ENCODE assay signal across 1 cellular context in the genomic region with DNA sequence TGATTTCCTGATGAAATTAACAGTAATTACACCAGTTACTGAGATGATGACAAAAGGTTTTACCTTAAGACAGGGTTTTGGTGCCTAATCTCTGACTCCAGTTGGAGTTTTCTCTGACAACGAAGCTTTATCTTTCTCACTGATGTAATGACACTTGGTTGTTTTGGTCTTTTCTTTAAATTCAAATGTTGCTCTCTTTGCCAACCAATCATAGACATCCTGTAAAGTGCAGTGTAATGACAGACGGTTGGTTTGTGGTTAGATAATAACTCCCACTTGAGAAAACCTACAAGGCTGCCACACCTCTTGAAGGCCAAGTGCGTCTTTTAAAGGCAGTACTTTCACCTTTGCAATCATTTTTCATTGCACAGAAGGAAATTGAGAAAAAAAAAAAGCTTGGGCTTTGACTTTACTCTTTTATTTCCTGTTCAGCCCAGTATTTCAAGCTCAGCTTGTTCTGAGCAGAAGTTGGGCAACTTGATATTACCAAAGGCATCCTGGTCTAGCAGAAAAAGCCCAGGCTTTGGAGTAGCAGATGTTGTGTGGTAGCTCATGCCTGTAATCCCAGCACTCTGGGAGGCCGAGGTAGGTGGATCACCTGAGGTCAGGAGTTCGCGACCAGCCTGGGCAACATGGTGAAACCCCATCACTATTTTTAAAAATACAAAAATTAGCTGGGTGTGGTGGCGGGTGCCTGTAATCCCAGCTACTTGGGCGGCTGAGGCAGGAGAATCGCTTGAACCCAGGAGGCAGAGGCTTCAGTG.
A peak's percentile ranks its signal among the peaks of the same experiment; 100 is the strongest.
TF ChIP-seq lines count a peak whose summit lies in the region.

No MANE protein-coding gene starts in this region.

TF ChIP-seq in K562, 482 proteins besides CTCF, POLR2A, EP300 and RAD21 (continued from another document and continues in another):
- TF ChIP-seq, protein P1, sequence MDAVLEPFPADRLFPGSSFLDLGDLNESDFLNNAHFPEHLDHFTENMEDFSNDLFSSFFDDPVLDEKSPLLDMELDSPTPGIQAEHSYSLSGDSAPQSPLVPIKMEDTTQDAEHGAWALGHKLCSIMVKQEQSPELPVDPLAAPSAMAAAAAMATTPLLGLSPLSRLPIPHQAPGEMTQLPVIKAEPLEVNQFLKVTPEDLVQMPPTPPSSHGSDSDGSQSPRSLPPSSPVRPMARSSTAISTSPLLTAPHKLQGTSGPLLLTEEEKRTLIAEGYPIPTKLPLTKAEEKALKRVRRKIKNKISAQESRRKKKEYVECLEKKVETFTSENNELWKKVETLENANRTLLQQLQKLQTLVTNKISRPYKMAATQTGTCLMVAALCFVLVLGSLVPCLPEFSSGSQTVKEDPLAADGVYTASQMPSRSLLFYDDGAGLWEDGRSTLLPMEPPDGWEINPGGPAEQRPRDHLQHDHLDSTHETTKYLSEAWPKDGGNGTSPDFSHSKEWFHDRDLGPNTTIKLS (IDR thresholded peaks at IDR 0.05; ENCODE audit: borderline replicate concordance, low read depth) = peak; percentile 84
- peak; percentile 74; the same call in 1 of the 2 replicates for TF ChIP-seq ILF3 (IDR thresholded peaks at IDR 0.05; ENCODE audit: borderline replicate concordance)
- TF ChIP-seq E2F3 (CRISPR knock-in tag; IDR thresholded peaks at IDR 0.05) = peak; percentile 76
- peak; percentile 79; the same call in 1 of the 2 replicates for TF ChIP-seq EHMT2 (IDR thresholded peaks at IDR 0.05)
- no peak for TF ChIP-seq SETDB1 (IDR thresholded peaks at IDR 0.05; ENCODE audit: low read length)
- no peak; the same call in 1 of the 2 replicates for TF ChIP-seq CBFB (CRISPR knock-in tag; IDR thresholded peaks at IDR 0.05)
- TF ChIP-seq, protein P2, sequence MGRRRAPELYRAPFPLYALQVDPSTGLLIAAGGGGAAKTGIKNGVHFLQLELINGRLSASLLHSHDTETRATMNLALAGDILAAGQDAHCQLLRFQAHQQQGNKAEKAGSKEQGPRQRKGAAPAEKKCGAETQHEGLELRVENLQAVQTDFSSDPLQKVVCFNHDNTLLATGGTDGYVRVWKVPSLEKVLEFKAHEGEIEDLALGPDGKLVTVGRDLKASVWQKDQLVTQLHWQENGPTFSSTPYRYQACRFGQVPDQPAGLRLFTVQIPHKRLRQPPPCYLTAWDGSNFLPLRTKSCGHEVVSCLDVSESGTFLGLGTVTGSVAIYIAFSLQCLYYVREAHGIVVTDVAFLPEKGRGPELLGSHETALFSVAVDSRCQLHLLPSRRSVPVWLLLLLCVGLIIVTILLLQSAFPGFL (CRISPR knock-in tag; IDR thresholded peaks at IDR 0.05) = no peak
- TF ChIP-seq, protein P3, sequence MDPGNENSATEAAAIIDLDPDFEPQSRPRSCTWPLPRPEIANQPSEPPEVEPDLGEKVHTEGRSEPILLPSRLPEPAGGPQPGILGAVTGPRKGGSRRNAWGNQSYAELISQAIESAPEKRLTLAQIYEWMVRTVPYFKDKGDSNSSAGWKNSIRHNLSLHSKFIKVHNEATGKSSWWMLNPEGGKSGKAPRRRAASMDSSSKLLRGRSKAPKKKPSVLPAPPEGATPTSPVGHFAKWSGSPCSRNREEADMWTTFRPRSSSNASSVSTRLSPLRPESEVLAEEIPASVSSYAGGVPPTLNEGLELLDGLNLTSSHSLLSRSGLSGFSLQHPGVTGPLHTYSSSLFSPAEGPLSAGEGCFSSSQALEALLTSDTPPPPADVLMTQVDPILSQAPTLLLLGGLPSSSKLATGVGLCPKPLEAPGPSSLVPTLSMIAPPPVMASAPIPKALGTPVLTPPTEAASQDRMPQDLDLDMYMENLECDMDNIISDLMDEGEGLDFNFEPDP (CRISPR knock-in tag; IDR thresholded peaks at IDR 0.05) = peak; percentile 83; the same call in 1 of the 2 replicates
- TF ChIP-seq SMC3 (conservative IDR thresholded peaks at IDR 0.05; ENCODE audit: insufficient read depth, low read depth, low read length) = no peak
- peak; percentile 82; the same call in 1 of the 2 replicates for TF ChIP-seq MAFK (IDR thresholded peaks at IDR 0.05; ENCODE audit: low read length)
- no peak for TF ChIP-seq THRAP3 (IDR thresholded peaks at IDR 0.05; ENCODE audit: borderline replicate concordance)
- TF ChIP-seq, protein P4, sequence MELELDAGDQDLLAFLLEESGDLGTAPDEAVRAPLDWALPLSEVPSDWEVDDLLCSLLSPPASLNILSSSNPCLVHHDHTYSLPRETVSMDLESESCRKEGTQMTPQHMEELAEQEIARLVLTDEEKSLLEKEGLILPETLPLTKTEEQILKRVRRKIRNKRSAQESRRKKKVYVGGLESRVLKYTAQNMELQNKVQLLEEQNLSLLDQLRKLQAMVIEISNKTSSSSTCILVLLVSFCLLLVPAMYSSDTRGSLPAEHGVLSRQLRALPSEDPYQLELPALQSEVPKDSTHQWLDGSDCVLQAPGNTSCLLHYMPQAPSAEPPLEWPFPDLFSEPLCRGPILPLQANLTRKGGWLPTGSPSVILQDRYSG (tag; conservative IDR thresholded peaks at IDR 0.05; ENCODE audit: low read depth) = peak; percentile 65; the same call in 1 of the 2 replicates
- peak; percentile 89 for TF ChIP-seq CEBPG (CRISPR knock-in tag; IDR thresholded peaks at IDR 0.05)
- TF ChIP-seq CEBPG (tag; conservative IDR thresholded peaks at IDR 0.05 in 1 of 2, IDR thresholded peaks at IDR 0.05 in 1 of 2) = peak; percentile 81 to 95
- no peak for TF ChIP-seq RBM15 (IDR thresholded peaks at IDR 0.05; ENCODE audit: insufficient read depth, low read length)
- peak in 1 of 2 experiments; percentile 81; a peak in 3 of 4 replicates for TF ChIP-seq HDAC1 (IDR thresholded peaks at IDR 0.05)
- no peak for TF ChIP-seq ZNF77 (CRISPR knock-in tag; IDR thresholded peaks at IDR 0.05)
- no peak for TF ChIP-seq PRMT5 (CRISPR knock-in tag; IDR thresholded peaks at IDR 0.05)
- TF ChIP-seq ZNF143 (CRISPR knock-in tag; IDR thresholded peaks at IDR 0.05) = no peak
- no peak for TF ChIP-seq HNRNPL (IDR thresholded peaks at IDR 0.05; ENCODE audit: low read depth, low read length)
- no peak for TF ChIP-seq SAP30 (IDR thresholded peaks at IDR 0.05; ENCODE audit: borderline replicate concordance, insufficient read depth, low read depth, low read length, poor library complexity, severe bottlenecking)
- no peak for TF ChIP-seq KDM5B (IDR thresholded peaks at IDR 0.05; ENCODE audit: insufficient replicate concordance, low read depth, low read length)
- no peak for TF ChIP-seq ZNF830 (CRISPR knock-in tag; IDR thresholded peaks at IDR 0.05)
- peak; percentile 92 for TF ChIP-seq KDM1A (IDR thresholded peaks at IDR 0.05)
- TF ChIP-seq NBN (IDR thresholded peaks at IDR 0.05; ENCODE audit: low read depth) = peak; percentile 99
- TF ChIP-seq GATAD2A (IDR thresholded peaks at IDR 0.05) = no peak; the same call in 1 of the 2 replicates
- TF ChIP-seq POLR2AphosphoS2 (IDR thresholded peaks at IDR 0.05; ENCODE audit: low read length) = peak; percentile 85; the same call in 1 of the 2 replicates
- no peak for TF ChIP-seq ZNF699 (CRISPR knock-in tag; IDR thresholded peaks at IDR 0.05; ENCODE audit: insufficient replicate concordance)
- TF ChIP-seq RAD51 (IDR thresholded peaks at IDR 0.05; ENCODE audit: borderline replicate concordance, low read depth) = peak; percentile 55; the same call in 1 of the 2 replicates
- no peak for TF ChIP-seq ZNF224 (CRISPR knock-in tag; IDR thresholded peaks at IDR 0.05)
- peak; percentile 93 for TF ChIP-seq POLR2H (tag; IDR thresholded peaks at IDR 0.05; ENCODE audit: low read depth)
- no peak; the same call in 1 of the 2 replicates for TF ChIP-seq DMBX1 (CRISPR knock-in tag; IDR thresholded peaks at IDR 0.05; ENCODE audit: borderline replicate concordance)
- no peak for TF ChIP-seq RFX5 (IDR thresholded peaks at IDR 0.05; ENCODE audit: low read depth, low read length)
- no peak for TF ChIP-seq U2AF1 (optimal IDR thresholded peaks at IDR 0.05; ENCODE audit: low read depth, low read length)
- peak; percentile 88 for TF ChIP-seq MAFF (IDR thresholded peaks at IDR 0.05; ENCODE audit: low read length)
- TF ChIP-seq, protein P5, sequence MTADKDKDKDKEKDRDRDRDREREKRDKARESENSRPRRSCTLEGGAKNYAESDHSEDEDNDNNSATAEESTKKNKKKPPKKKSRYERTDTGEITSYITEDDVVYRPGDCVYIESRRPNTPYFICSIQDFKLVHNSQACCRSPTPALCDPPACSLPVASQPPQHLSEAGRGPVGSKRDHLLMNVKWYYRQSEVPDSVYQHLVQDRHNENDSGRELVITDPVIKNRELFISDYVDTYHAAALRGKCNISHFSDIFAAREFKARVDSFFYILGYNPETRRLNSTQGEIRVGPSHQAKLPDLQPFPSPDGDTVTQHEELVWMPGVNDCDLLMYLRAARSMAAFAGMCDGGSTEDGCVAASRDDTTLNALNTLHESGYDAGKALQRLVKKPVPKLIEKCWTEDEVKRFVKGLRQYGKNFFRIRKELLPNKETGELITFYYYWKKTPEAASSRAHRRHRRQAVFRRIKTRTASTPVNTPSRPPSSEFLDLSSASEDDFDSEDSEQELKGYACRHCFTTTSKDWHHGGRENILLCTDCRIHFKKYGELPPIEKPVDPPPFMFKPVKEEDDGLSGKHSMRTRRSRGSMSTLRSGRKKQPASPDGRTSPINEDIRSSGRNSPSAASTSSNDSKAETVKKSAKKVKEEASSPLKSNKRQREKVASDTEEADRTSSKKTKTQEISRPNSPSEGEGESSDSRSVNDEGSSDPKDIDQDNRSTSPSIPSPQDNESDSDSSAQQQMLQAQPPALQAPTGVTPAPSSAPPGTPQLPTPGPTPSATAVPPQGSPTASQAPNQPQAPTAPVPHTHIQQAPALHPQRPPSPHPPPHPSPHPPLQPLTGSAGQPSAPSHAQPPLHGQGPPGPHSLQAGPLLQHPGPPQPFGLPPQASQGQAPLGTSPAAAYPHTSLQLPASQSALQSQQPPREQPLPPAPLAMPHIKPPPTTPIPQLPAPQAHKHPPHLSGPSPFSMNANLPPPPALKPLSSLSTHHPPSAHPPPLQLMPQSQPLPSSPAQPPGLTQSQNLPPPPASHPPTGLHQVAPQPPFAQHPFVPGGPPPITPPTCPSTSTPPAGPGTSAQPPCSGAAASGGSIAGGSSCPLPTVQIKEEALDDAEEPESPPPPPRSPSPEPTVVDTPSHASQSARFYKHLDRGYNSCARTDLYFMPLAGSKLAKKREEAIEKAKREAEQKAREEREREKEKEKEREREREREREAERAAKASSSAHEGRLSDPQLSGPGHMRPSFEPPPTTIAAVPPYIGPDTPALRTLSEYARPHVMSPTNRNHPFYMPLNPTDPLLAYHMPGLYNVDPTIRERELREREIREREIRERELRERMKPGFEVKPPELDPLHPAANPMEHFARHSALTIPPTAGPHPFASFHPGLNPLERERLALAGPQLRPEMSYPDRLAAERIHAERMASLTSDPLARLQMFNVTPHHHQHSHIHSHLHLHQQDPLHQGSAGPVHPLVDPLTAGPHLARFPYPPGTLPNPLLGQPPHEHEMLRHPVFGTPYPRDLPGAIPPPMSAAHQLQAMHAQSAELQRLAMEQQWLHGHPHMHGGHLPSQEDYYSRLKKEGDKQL (CRISPR knock-in tag; IDR thresholded peaks at IDR 0.05; ENCODE audit: borderline replicate concordance) = no peak
- TF ChIP-seq, protein P6, sequence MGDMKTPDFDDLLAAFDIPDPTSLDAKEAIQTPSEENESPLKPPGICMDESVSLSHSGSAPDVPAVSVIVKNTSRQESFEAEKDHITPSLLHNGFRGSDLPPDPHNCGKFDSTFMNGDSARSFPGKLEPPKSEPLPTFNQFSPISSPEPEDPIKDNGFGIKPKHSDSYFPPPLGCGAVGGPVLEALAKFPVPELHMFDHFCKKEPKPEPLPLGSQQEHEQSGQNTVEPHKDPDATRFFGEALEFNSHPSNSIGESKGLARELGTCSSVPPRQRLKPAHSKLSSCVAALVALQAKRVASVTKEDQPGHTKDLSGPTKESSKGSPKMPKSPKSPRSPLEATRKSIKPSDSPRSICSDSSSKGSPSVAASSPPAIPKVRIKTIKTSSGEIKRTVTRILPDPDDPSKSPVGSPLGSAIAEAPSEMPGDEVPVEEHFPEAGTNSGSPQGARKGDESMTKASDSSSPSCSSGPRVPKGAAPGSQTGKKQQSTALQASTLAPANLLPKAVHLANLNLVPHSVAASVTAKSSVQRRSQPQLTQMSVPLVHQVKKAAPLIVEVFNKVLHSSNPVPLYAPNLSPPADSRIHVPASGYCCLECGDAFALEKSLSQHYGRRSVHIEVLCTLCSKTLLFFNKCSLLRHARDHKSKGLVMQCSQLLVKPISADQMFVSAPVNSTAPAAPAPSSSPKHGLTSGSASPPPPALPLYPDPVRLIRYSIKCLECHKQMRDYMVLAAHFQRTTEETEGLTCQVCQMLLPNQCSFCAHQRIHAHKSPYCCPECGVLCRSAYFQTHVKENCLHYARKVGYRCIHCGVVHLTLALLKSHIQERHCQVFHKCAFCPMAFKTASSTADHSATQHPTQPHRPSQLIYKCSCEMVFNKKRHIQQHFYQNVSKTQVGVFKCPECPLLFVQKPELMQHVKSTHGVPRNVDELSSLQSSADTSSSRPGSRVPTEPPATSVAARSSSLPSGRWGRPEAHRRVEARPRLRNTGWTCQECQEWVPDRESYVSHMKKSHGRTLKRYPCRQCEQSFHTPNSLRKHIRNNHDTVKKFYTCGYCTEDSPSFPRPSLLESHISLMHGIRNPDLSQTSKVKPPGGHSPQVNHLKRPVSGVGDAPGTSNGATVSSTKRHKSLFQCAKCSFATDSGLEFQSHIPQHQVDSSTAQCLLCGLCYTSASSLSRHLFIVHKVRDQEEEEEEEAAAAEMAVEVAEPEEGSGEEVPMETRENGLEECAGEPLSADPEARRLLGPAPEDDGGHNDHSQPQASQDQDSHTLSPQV (IDR thresholded peaks at IDR 0.05) = peak; percentile 89
- TF ChIP-seq ELF4 (CRISPR knock-in tag; IDR thresholded peaks at IDR 0.05) = no peak
- TF ChIP-seq POLR3G (IDR thresholded peaks at IDR 0.05; ENCODE audit: extremely low read depth, insufficient read length, insufficient replicate concordance) = no peak
- TF ChIP-seq, protein P7, sequence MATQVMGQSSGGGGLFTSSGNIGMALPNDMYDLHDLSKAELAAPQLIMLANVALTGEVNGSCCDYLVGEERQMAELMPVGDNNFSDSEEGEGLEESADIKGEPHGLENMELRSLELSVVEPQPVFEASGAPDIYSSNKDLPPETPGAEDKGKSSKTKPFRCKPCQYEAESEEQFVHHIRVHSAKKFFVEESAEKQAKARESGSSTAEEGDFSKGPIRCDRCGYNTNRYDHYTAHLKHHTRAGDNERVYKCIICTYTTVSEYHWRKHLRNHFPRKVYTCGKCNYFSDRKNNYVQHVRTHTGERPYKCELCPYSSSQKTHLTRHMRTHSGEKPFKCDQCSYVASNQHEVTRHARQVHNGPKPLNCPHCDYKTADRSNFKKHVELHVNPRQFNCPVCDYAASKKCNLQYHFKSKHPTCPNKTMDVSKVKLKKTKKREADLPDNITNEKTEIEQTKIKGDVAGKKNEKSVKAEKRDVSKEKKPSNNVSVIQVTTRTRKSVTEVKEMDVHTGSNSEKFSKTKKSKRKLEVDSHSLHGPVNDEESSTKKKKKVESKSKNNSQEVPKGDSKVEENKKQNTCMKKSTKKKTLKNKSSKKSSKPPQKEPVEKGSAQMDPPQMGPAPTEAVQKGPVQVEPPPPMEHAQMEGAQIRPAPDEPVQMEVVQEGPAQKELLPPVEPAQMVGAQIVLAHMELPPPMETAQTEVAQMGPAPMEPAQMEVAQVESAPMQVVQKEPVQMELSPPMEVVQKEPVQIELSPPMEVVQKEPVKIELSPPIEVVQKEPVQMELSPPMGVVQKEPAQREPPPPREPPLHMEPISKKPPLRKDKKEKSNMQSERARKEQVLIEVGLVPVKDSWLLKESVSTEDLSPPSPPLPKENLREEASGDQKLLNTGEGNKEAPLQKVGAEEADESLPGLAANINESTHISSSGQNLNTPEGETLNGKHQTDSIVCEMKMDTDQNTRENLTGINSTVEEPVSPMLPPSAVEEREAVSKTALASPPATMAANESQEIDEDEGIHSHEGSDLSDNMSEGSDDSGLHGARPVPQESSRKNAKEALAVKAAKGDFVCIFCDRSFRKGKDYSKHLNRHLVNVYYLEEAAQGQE (CRISPR knock-in tag; IDR thresholded peaks at IDR 0.05; ENCODE audit: low read depth) = peak; percentile 42; the same call in 1 of the 2 replicates
- TF ChIP-seq NRF1 (conservative IDR thresholded peaks at IDR 0.05 in 1 of 2, IDR thresholded peaks at IDR 0.05 in 1 of 2) = peak in 1 of 2 experiments; percentile 16; a peak in 1 of 4 replicates
- TF ChIP-seq MAFG (tag; conservative IDR thresholded peaks at IDR 0.05) = peak; percentile 91
- TF ChIP-seq ZFP30 (CRISPR knock-in tag; IDR thresholded peaks at IDR 0.05; ENCODE audit: borderline replicate concordance) = no peak
